Comparison of ENCODE assay signal across 9 cellular contexts in genomic region chr4:14787894-14788293, GRCh38.
DNase-seq lines count a peak whose midpoint lies in the region; ATAC-seq and TF ChIP-seq lines count a peak whose summit lies in the region.
"Had no signal": no experiment of that assay in that cellular context is flagged by ENCODE, and none has a peak within 500 bp of the region (broad histone marks: within the 10 kb centered on the region; RNA-seq: fewer than 3 reads in every experiment).

No MANE protein-coding gene starts in this region.

- H3K27me3 ChIP-seq in RWPE2 (ENCODE audit: insufficient read depth, poor library complexity, severe bottlenecking) (no peaks in the 10 kb centered on the region), dorsolateral prefrontal cortex (no peaks in the 10 kb centered on the region)
- H3K27me3 ChIP-seq: SJSA1 had no signal

- intact Hi-C loops in dorsolateral prefrontal cortex (cut with DNase I), result no loop called here

- ATAC-seq in GM18907 (IDR thresholded peaks at IDR 0.05; ENCODE audit: unreplicated experiment) (peak; percentile 60), RWPE2 (ENCODE audit: low read depth) (no peak), HG02798 (IDR thresholded peaks at IDR 0.05; ENCODE audit: poor library complexity, unreplicated experiment) (no peak), HG03521 (IDR thresholded peaks at IDR 0.05; ENCODE audit: unreplicated experiment) (no peak)

- H3K4me3 ChIP-seq in RWPE2 (ENCODE audit: severe bottlenecking), result no peak overlapping the region
- no peak overlapping the region for H3K4me3 ChIP-seq in dorsolateral prefrontal cortex
- H3K4me3 ChIP-seq: SJSA1 had no signal

- peak; percentile 24 for TF ChIP-seq CTCF in RWPE2 (IDR thresholded peaks at IDR 0.05; ENCODE audit: poor library complexity, severe bottlenecking)
- no peak for TF ChIP-seq CTCF in dorsolateral prefrontal cortex (IDR thresholded peaks at IDR 0.05 in 54 of 56, conservative IDR thresholded peaks at IDR 0.05 in 2 of 56; ENCODE audit: low read depth in 1 of 56, partially characterized antibody in 56 of 56)

- H3K4me1 ChIP-seq in RWPE2 (ENCODE audit: insufficient read depth, poor library complexity, severe bottlenecking), result peaks cover 11% of the 10 kb centered on the region
- H3K4me1 ChIP-seq: SJSA1 had no signal

- no peaks in the 10 kb centered on the region for H3K36me3 ChIP-seq in RWPE2 (ENCODE audit: low read depth)
- H3K36me3 ChIP-seq: SJSA1 had no signal

- H3K9me3 ChIP-seq in RWPE2 (ENCODE audit: severe bottlenecking), result no peaks in the 10 kb centered on the region
- H3K9me3 ChIP-seq: SJSA1 had no signal

- no peak overlapping the region for H3K27ac ChIP-seq in RWPE2 (ENCODE audit: poor library complexity, severe bottlenecking)
- H3K27ac ChIP-seq in dorsolateral prefrontal cortex, result no peak overlapping the region
- H3K27ac ChIP-seq: SJSA1 had no signal

- DNase-seq in AG20443 (ENCODE audit: low spot score) (peak; percentile 8), RWPE2 (ENCODE audit: low spot score) (no peak), iPS DF 19.7 (ENCODE audit: low read depth, low spot score) (peak; percentile 25), dorsolateral prefrontal cortex (no peak), NCI-H345 treated with DMSO at 0.1 percent for 48 hours (lab: John Stamatoyannopoulos, UW; ENCODE audit: unreplicated experiment) (no peak)

Comparison
In these comparisons a context has a peak if more than half of its experiments do, and no peak if none do; other contexts are left out.
1. DNase-seq: peak in AG20443 (single experiment) and iPS DF 19.7 (single experiment); none in RWPE2 (single experiment), dorsolateral prefrontal cortex (0 of 10) and NCI-H345 treated with DMSO at 0.1 percent for 48 hours (single experiment).